In genomic region chr4:22385615-22386014, GRCh38 we compare ENCODE assay signal across 19 cellular contexts.
DNase-seq lines count a peak whose midpoint lies in the region; ATAC-seq and TF ChIP-seq lines count a peak whose summit lies in the region.
"Had no signal": no experiment of that assay in that cellular context is flagged by ENCODE, and none has a peak within 500 bp of the region (broad histone marks: within the 10 kb centered on the region; RNA-seq: fewer than 3 reads in every experiment).

No MANE protein-coding gene starts in this region.

- CTCF ChIA-PET in activated CD4-positive, alpha-beta T cell treated with anti-CD3 and anti-CD28 coated beads for 36 hours (lab: Charles Lee) = interaction anchor here (0.7 to 7.2 kb wide), 3 partner anchors 24 to 596 kb away, joined by 3 to 124 read pairs (median 4); no protein-coding TSS in a partner anchor

- POLR2A ChIA-PET in activated CD4-positive, alpha-beta T cell treated with anti-CD3 and anti-CD28 coated beads for 36 hours (lab: Charles Lee) = no interaction called here

- peak; percentile 92 for ATAC-seq in activated CD4-positive, alpha-beta T cell treated with anti-CD3 and anti-CD28 coated beads for 36 hours
- ATAC-seq: gastroesophageal sphincter, GM12878, left colon, natural killer cell had no signal

- no peak overlapping the region for H3K4me3 Mint-ChIP-seq in activated CD4-positive, alpha-beta T cell treated with anti-CD3 and anti-CD28 coated beads for 36 hours
- H3K4me3 Mint-ChIP-seq in progenitor cell of endocrine pancreas (ENCODE audit: low read depth) = no peak overlapping the region
- H3K4me3 Mint-ChIP-seq: natural killer cell, type B pancreatic cell had no signal

- no peak overlapping the region for H3K4me3 ChIP-seq in choroid plexus epithelial cell (ENCODE audit: low read depth, low read length)
- H3K4me3 ChIP-seq: gastroesophageal sphincter, GM12878, SJSA1, skin epidermis had no signal

- no peaks in the 10 kb centered on the region for H3K9me3 Mint-ChIP-seq in activated CD4-positive, alpha-beta T cell treated with anti-CD3 and anti-CD28 coated beads for 36 hours (ENCODE audit: low read depth)
- H3K9me3 Mint-ChIP-seq in progenitor cell of endocrine pancreas (ENCODE audit: low read depth) = no peaks in the 10 kb centered on the region
- H3K9me3 Mint-ChIP-seq: natural killer cell, type B pancreatic cell had no signal

- H3K36me3 Mint-ChIP-seq in activated CD4-positive, alpha-beta T cell treated with anti-CD3 and anti-CD28 coated beads for 36 hours (ENCODE audit: low read depth) = peaks cover 6% of the 10 kb centered on the region
- peaks cover 35% of the 10 kb centered on the region for H3K36me3 Mint-ChIP-seq in progenitor cell of endocrine pancreas (ENCODE audit: insufficient read depth)
- H3K36me3 Mint-ChIP-seq: natural killer cell had no signal

- peaks cover 11% of the 10 kb centered on the region for H3K4me1 Mint-ChIP-seq in activated CD4-positive, alpha-beta T cell treated with anti-CD3 and anti-CD28 coated beads for 36 hours
- H3K4me1 Mint-ChIP-seq in progenitor cell of endocrine pancreas (ENCODE audit: low read depth) = peaks cover 6% of the 10 kb centered on the region

- H3K27me3 Mint-ChIP-seq in activated CD4-positive, alpha-beta T cell treated with anti-CD3 and anti-CD28 coated beads for 36 hours = no peaks in the 10 kb centered on the region
- H3K27me3 Mint-ChIP-seq in progenitor cell of endocrine pancreas = no peaks in the 10 kb centered on the region
- H3K27me3 Mint-ChIP-seq: type B pancreatic cell had no signal

- peak; percentile 7 for DNase-seq in activated CD4-positive, alpha-beta T cell treated with anti-CD3 and anti-CD28 coated beads for 36 hours
- DNase-seq in activated CD4-positive, alpha-beta T cell treated with anti-CD3 and anti-CD28 coated beads for 4 hours = no peak
- peak; percentile 70 for DNase-seq in M059J (ENCODE audit: low read depth)
- DNase-seq in choroid plexus epithelial cell (ENCODE audit: low read depth) = peak; percentile 22
- no peak for DNase-seq in progenitor cell of endocrine pancreas (ENCODE audit: low spot score, unreplicated experiment)
- DNase-seq in NCI-H82 (lab: John Stamatoyannopoulos, UW) = no peak
- no peak for DNase-seq in NCI-H526 (lab: John Stamatoyannopoulos, UW)
- DNase-seq in iPS-NIHi11 (ENCODE audit: low spot score) = no peak
- DNase-seq: 8988T, cortex of kidney, left colon, natural killer cell, NCI-H1436, NCI-H774 had no signal

- intact Hi-C loops in activated CD4-positive, alpha-beta T cell treated with anti-CD3 and anti-CD28 coated beads for 36 hours (cut with DNase I, micrococcal nuclease) = loop anchor here (5.0 to 10.0 kb wide), 3 partner anchors 148 to 501 kb away; no protein-coding TSS in a partner anchor

- H3K27ac Mint-ChIP-seq in activated CD4-positive, alpha-beta T cell treated with anti-CD3 and anti-CD28 coated beads for 36 hours = no peak overlapping the region
- peak overlapping the region; percentile 34 for H3K27ac Mint-ChIP-seq in progenitor cell of endocrine pancreas
- H3K27ac Mint-ChIP-seq: natural killer cell, type B pancreatic cell had no signal

- TF ChIP-seq CTCF in choroid plexus epithelial cell (conservative IDR thresholded peaks at IDR 0.05; ENCODE audit: low read depth, low read length) (no peak), progenitor cell of endocrine pancreas (IDR thresholded peaks at IDR 0.05; ENCODE audit: unreplicated experiment) (no peak)

Comparison
In these comparisons a context has a peak if more than half of its experiments do, and no peak if none do; other contexts are left out.
1. DNase-seq: peak in activated CD4-positive, alpha-beta T cell treated with anti-CD3 and anti-CD28 coated beads for 36 hours (single experiment), M059J (single experiment) and choroid plexus epithelial cell (single experiment); none in activated CD4-positive, alpha-beta T cell treated with anti-CD3 and anti-CD28 coated beads for 4 hours (0 of 2), progenitor cell of endocrine pancreas (single experiment), NCI-H82 (single experiment), NCI-H526 (0 of 2) and iPS-NIHi11 (single experiment).